ENCODE assay signal across 15 cellular contexts in genomic region chr4:76804060-76804459, GRCh38.
A peak's percentile ranks its signal among the peaks of the same experiment; 100 is the strongest.
DNase-seq lines count a peak whose midpoint lies in the region; FAIRE-seq and TF ChIP-seq lines count a peak whose summit lies in the region.
"Had no signal": no experiment of that assay in that cellular context is flagged by ENCODE, and none has a peak within 500 bp of the region (broad histone marks: within the 10 kb centered on the region; RNA-seq: fewer than 3 reads in every experiment).

No MANE protein-coding gene starts in this region.

- H3K9ac ChIP-seq in endothelial cell of umbilical vein (replicated peaks; ENCODE audit: extremely low read depth, insufficient read depth, low read length) (peak overlapping the region; percentile 4), neuronal stem cell (ENCODE audit: low read depth, low read length, poor library complexity) (no peak overlapping the region)

- POLR2A ChIA-PET in endothelial cell of umbilical vein (lab: Charles Lee): no interaction called here
- POLR2A ChIA-PET in CD8-positive, alpha-beta memory T cell (lab: Charles Lee): no interaction called here

- no peak overlapping the region for H2BK120ac ChIP-seq in neuronal stem cell (ENCODE audit: low read depth, low read length)

- peak overlapping the region; percentile 13 for H2AFZ ChIP-seq in endothelial cell of umbilical vein (ENCODE audit: low read depth, low read length)
- H2AFZ ChIP-seq in neuronal stem cell (ENCODE audit: low read length): peak overlapping the region; percentile 62

- H3K4me1 Mint-ChIP-seq in CD8-positive, alpha-beta memory T cell: peaks cover 0 to 4% (median 0%) of the 10 kb centered on the region in 3 donors
- H3K4me1 Mint-ChIP-seq: activated naive CD4-positive, alpha-beta T cell treated with anti-CD3 and anti-CD28 coated beads, Interleukin-2, amount 10 ng/mL, durations not matched to agents 7 days and 5 days; naive B cell; stimulated activated naive CD8-positive, alpha-beta T cell treated with anti-CD3 and anti-CD28 coated beads, Interleukin-15, amount 100 ng/mL, for 72 hours had no signal

- H3K4me1 ChIP-seq in SJCRH30: peaks cover 28% of the 10 kb centered on the region
- peaks cover 19% of the 10 kb centered on the region for H3K4me1 ChIP-seq in endothelial cell of umbilical vein (ENCODE audit: control insufficient read depth, extremely low read depth, insufficient read depth, low read length)
- H3K4me1 ChIP-seq in neuronal stem cell (ENCODE audit: control insufficient read depth in 2 of 2, insufficient read depth in 1 of 2, low read depth in 1 of 2, low read length in 2 of 2): peaks cover 17 to 18% of the 10 kb centered on the region in 2 donors
- peaks cover 15 to 28% of the 10 kb centered on the region in 2 donors for H3K4me1 ChIP-seq in thyroid gland
- no peaks in the 10 kb centered on the region for H3K4me1 ChIP-seq in CD8-positive, alpha-beta memory T cell (ENCODE audit: insufficient read depth, low read length)

- H3K27me3 Mint-ChIP-seq in CD8-positive, alpha-beta memory T cell: peaks cover 7 to 37% of the 10 kb centered on the region in 2 donors

- H3K9me3 Mint-ChIP-seq in CD8-positive, alpha-beta memory T cell: peaks cover 4 to 22% (median 10%) of the 10 kb centered on the region in 5 donors

- no peaks in the 10 kb centered on the region for H3K79me1 ChIP-seq in neuronal stem cell (ENCODE audit: low read depth, low read length)

- H2BK15ac ChIP-seq in neuronal stem cell (ENCODE audit: low read length): no peak overlapping the region

- no peak overlapping the region for H2AK5ac ChIP-seq in neuronal stem cell (ENCODE audit: low read depth, low read length)

- no peak overlapping the region for H4K91ac ChIP-seq in neuronal stem cell (ENCODE audit: low read depth, low read length, poor library complexity)

- H3K4ac ChIP-seq in neuronal stem cell (ENCODE audit: low read length): no peak overlapping the region

- H4K20me1 ChIP-seq in endothelial cell of umbilical vein (replicated peaks; ENCODE audit: control insufficient read depth, extremely low read depth, insufficient read depth, low read length): no peaks in the 10 kb centered on the region

- TF ChIP-seq POLR2A in endothelial cell of umbilical vein (IDR thresholded peaks at IDR 0.05; ENCODE audit: low read depth, low read length): no peak
- TF ChIP-seq POLR2A in thyroid gland (IDR thresholded peaks at IDR 0.05): no peak

- H3K36me3 Mint-ChIP-seq in CD8-positive, alpha-beta memory T cell: no peaks in the 10 kb centered on the region
- H3K36me3 Mint-ChIP-seq: activated naive CD4-positive, alpha-beta T cell treated with anti-CD3 and anti-CD28 coated beads, Interleukin-2, amount 10 ng/mL, durations not matched to agents 7 days and 5 days had no signal

- no CpG with 5 or more reads among the region's 3 CpGs for WGBS in neuronal stem cell (ENCODE audit: extremely low coverage in 2 of 2, insufficient read length in 2 of 2, insufficient replicate concordance in 1 of 2), 2 donors
- 39 to 45% methylated on average over 3 of the region's 3 CpGs for WGBS in thyroid gland, 2 donors

- no peaks in the 10 kb centered on the region for H3K27me3 ChIP-seq in SJCRH30
- H3K27me3 ChIP-seq in endothelial cell of umbilical vein (ENCODE audit: control insufficient read depth in 2 of 2, insufficient read depth in 2 of 2, low read length in 2 of 2): no peaks in the 10 kb centered on the region
- H3K27me3 ChIP-seq in neuronal stem cell (ENCODE audit: control insufficient read depth in 3 of 3, insufficient read depth in 3 of 3, low read depth in 1 of 3, low read length in 3 of 3): no peaks in the 10 kb centered on the region
- no peaks in the 10 kb centered on the region for H3K27me3 ChIP-seq in thyroid gland
- H3K27me3 ChIP-seq in CD8-positive, alpha-beta memory T cell (ENCODE audit: insufficient read depth, low read length, poor library complexity, severe bottlenecking): no peaks in the 10 kb centered on the region

- no peak overlapping the region for H3K14ac ChIP-seq in neuronal stem cell (ENCODE audit: low read length)

- H3K27ac ChIP-seq in SJCRH30 (peak overlapping the region; percentile 96), endothelial cell of umbilical vein (ENCODE audit: insufficient read depth, low read depth, low read length) (peak overlapping the region; percentile 66), neuronal stem cell (replicated peaks; ENCODE audit: low read length) (no peak overlapping the region), thyroid gland (peak overlapping the region in 1 of 3 donors; percentile 65)
- H3K27ac ChIP-seq in CD8-positive, alpha-beta memory T cell (ENCODE audit: low read depth, low read length): no peak overlapping the region

- H3K79me2 ChIP-seq in endothelial cell of umbilical vein (ENCODE audit: control insufficient read depth, insufficient read depth, low read length): no peaks in the 10 kb centered on the region

- H3K4me2 ChIP-seq in endothelial cell of umbilical vein (ENCODE audit: insufficient read depth, low read length) (peak overlapping the region; percentile 40), neuronal stem cell (ENCODE audit: insufficient read depth, low read length, poor library complexity, severe bottlenecking) (no peak overlapping the region)

- H3K18ac ChIP-seq in neuronal stem cell (ENCODE audit: low read length): peak overlapping the region; percentile 41

- H3K4me3 ChIP-seq in SJCRH30 (peak overlapping the region; percentile 37), endothelial cell of umbilical vein (replicated peaks in 1 of 3; ENCODE audit: insufficient read depth in 1 of 3, low read depth in 1 of 3, low read length in 3 of 3) (no peak overlapping the region), neuronal stem cell (ENCODE audit: low read length in 2 of 2) (no peak overlapping the region), thyroid gland (replicated peaks in 1 of 3) (no peak overlapping the region)
- no peak overlapping the region for H3K4me3 ChIP-seq in CD8-positive, alpha-beta memory T cell (ENCODE audit: low read length)

- intact Hi-C loops in endothelial cell of umbilical vein (cut with micrococcal nuclease) (no loop called here), thyroid gland (cut with DNase I) (no loop called here)

- no peak for FAIRE-seq in endothelial cell of umbilical vein (lab: Jason Lieb, UNC)

- H3K9me3 ChIP-seq in SJCRH30 (replicated peaks): peaks cover 18% of the 10 kb centered on the region
- H3K9me3 ChIP-seq in endothelial cell of umbilical vein (replicated peaks; ENCODE audit: control insufficient read depth, insufficient read depth, low read length): no peaks in the 10 kb centered on the region
- H3K9me3 ChIP-seq in neuronal stem cell (replicated peaks in 1 of 2; ENCODE audit: control insufficient read depth in 2 of 2, insufficient read depth in 1 of 2, low read depth in 1 of 2, low read length in 2 of 2): peaks cover 4 to 19% of the 10 kb centered on the region in 2 donors
- H3K9me3 ChIP-seq in thyroid gland: no peaks in the 10 kb centered on the region
- H3K9me3 ChIP-seq in CD8-positive, alpha-beta memory T cell (ENCODE audit: low read length): no peaks in the 10 kb centered on the region

- no peak overlapping the region for H3K27ac Mint-ChIP-seq in CD8-positive, alpha-beta memory T cell
- H3K27ac Mint-ChIP-seq: activated naive CD4-positive, alpha-beta T cell treated with anti-CD3 and anti-CD28 coated beads, Interleukin-2, amount 10 ng/mL, durations not matched to agents 7 days and 5 days; naive B cell; stimulated activated naive CD8-positive, alpha-beta T cell treated with anti-CD3 and anti-CD28 coated beads, Interleukin-15, amount 100 ng/mL, for 72 hours had no signal

- H3K9me1 ChIP-seq in endothelial cell of umbilical vein (replicated peaks; ENCODE audit: control insufficient read depth, extremely low read depth, insufficient read depth, low read length): no peaks in the 10 kb centered on the region

- dilution Hi-C loops in endothelial cell of umbilical vein (cut with MboI; ENCODE audit: extremely low pct_ligation_motif_present, low sequenced_read_pairs): no loop called here

- H3K36me3 ChIP-seq in SJCRH30 (no peaks in the 10 kb centered on the region), endothelial cell of umbilical vein (ENCODE audit: control insufficient read depth in 2 of 2, extremely low read depth in 1 of 2, insufficient read depth in 2 of 2, low read length in 2 of 2) (no peaks in the 10 kb centered on the region), neuronal stem cell (replicated peaks in 1 of 2; ENCODE audit: control insufficient read depth in 2 of 2, insufficient read depth in 2 of 2, low read length in 2 of 2) (no peaks in the 10 kb centered on the region), thyroid gland (no peaks in the 10 kb centered on the region)
- no peaks in the 10 kb centered on the region for H3K36me3 ChIP-seq in CD8-positive, alpha-beta memory T cell (ENCODE audit: insufficient read depth, low read length)

- H3K4me3 Mint-ChIP-seq in CD8-positive, alpha-beta memory T cell: no peak overlapping the region
- H3K4me3 Mint-ChIP-seq: activated naive CD4-positive, alpha-beta T cell treated with anti-CD3 and anti-CD28 coated beads, Interleukin-2, amount 10 ng/mL, durations not matched to agents 7 days and 5 days; stimulated activated naive CD8-positive, alpha-beta T cell treated with anti-CD3 and anti-CD28 coated beads, Interleukin-15, amount 100 ng/mL, for 72 hours had no signal

- no peak overlapping the region for H2BK5ac ChIP-seq in neuronal stem cell (ENCODE audit: low read length)

- BruUV-seq in endothelial cell of umbilical vein (replicated peaks; lab: Mats Ljungman, UMichigan): no TSS peak

- H2BK12ac ChIP-seq in neuronal stem cell (ENCODE audit: low read length): no peak overlapping the region

- H4K8ac ChIP-seq in neuronal stem cell (ENCODE audit: low read depth, low read length): no peak overlapping the region

- CTCF ChIA-PET in endothelial cell of umbilical vein (lab: Charles Lee): interaction anchor here (0.6 to 1.4 kb wide), 4 partner anchors 8 to 299 kb away, joined by 3 to 4 read pairs (median 3); no protein-coding TSS in a partner anchor
- CTCF ChIA-PET in CD8-positive, alpha-beta memory T cell (lab: Charles Lee): no interaction called here

- DNase-seq in GM03348 (ENCODE audit: low spot score) (peak; percentile 50), SJCRH30 (peak; percentile 88 to 89), endothelial cell of umbilical vein (ENCODE audit: low read depth, low spot score) (peak; percentile 56), neuronal stem cell (ENCODE audit: low spot score) (no peak), thyroid gland (no peak), DMS153 treated with DMSO at 0.1 percent for 48 hours (lab: John Stamatoyannopoulos, UW; ENCODE audit: unreplicated experiment) (no peak), NCI-H2227 (lab: John Stamatoyannopoulos, UW; ENCODE audit: unreplicated experiment) (no peak)
- DNase-seq in CD8-positive, alpha-beta memory T cell: no peak
- DNase-seq: activated naive CD4-positive, alpha-beta T cell treated with anti-CD3 and anti-CD28 coated beads, Interleukin-2, amount 10 ng/mL, durations not matched to agents 7 days and 5 days; activated T-cell treated with anti-CD3 and anti-CD28 coated beads, Interleukin-2, amount 50 U/mL, for 1 hour; effector CD8-positive, alpha-beta T cell; left ventricle myocardium superior; naive B cell; stimulated activated CD4-positive, alpha-beta T cell treated with anti-CD3 and anti-CD28 coated beads, Interleukin-15, amount 100 ng/mL, for 24 hours; stimulated activated naive CD8-positive, alpha-beta T cell treated with anti-CD3 and anti-CD28 coated beads, Interleukin-15, amount 100 ng/mL, for 72 hours had no signal

- TF ChIP-seq CTCF in endothelial cell of umbilical vein (IDR thresholded peaks at IDR 0.05; ENCODE audit: extremely low read depth in 1 of 2, insufficient read depth in 1 of 2, low read depth in 1 of 2, low read length in 2 of 2): no peak
- TF ChIP-seq CTCF in thyroid gland (IDR thresholded peaks at IDR 0.05): no peak

- H3K23ac ChIP-seq in neuronal stem cell (ENCODE audit: low read depth, low read length, poor library complexity): no peak overlapping the region

Comparison
In these comparisons a context has a peak if more than half of its experiments do, and no peak if none do; other contexts are left out.
1. DNase-seq: peak in GM03348 (single experiment), SJCRH30 (2 of 2) and endothelial cell of umbilical vein (single experiment); none in neuronal stem cell (single experiment), thyroid gland (0 of 2), DMS153 treated with DMSO at 0.1 percent for 48 hours (single experiment), CD8-positive, alpha-beta memory T cell (0 of 5) and NCI-H2227 (single experiment).
2. H3K27ac ChIP-seq: peak in SJCRH30 (single experiment) and endothelial cell of umbilical vein (single experiment); none in neuronal stem cell (single experiment) and CD8-positive, alpha-beta memory T cell (single experiment).